Comparison of ENCODE assay signal across 22 cellular contexts in genomic region chr16:28324235-28324886, GRCh38. TPM values are rescaled to one million over a fixed set of nuclear protein-coding genes. Genes with fewer than 3 reads are reported as not detected.
DNase-seq lines count a peak whose midpoint lies in the region; ATAC-seq and TF ChIP-seq lines count a peak whose summit lies in the region.
"Had no signal": no experiment of that assay in that cellular context is flagged by ENCODE, and none has a peak within 500 bp of the region (broad histone marks: within the 10 kb centered on the region; RNA-seq: fewer than 3 reads in every experiment).

No MANE protein-coding gene starts in this region.

- no peak overlapping the region for H3K27ac Mint-ChIP-seq in activated CD4-positive, alpha-beta T cell treated with anti-CD3 and anti-CD28 coated beads, Interleukin-2, amount 10 ng/mL, durations not matched to agents 24 days and 14 days
- H3K27ac Mint-ChIP-seq in stimulated activated effector memory CD8-positive, alpha-beta T cell treated with anti-CD3 and anti-CD28 coated beads, Interleukin-12 subunit alpha, Interleukin-12 subunit beta, amount 100 ng/mL, for 72 hours, result peak overlapping the region; percentile 88
- H3K27ac Mint-ChIP-seq: activated naive CD8-positive, alpha-beta T cell treated with anti-CD3 and anti-CD28 coated beads, Interleukin-2, amount 50 U/mL, for 24 hours; activated T-cell treated with anti-CD3 and anti-CD28 coated beads, Interleukin-2, amount 50 U/mL, for 72 hours; CD8-positive, alpha-beta T cell; HFFc6 had no signal

- no peaks in the 10 kb centered on the region for H3K36me3 ChIP-seq in left lung
- peaks cover 5% of the 10 kb centered on the region for H3K36me3 ChIP-seq in effector memory CD4-positive, alpha-beta T cell (ENCODE audit: control insufficient read depth, insufficient read depth, low read length)
- H3K36me3 ChIP-seq: heart right ventricle had no signal

- no peak for TF ChIP-seq CTCF in left lung (IDR thresholded peaks at IDR 0.05)

- no peaks in the 10 kb centered on the region for H3K36me3 Mint-ChIP-seq in activated CD4-positive, alpha-beta T cell treated with anti-CD3 and anti-CD28 coated beads, Interleukin-2, amount 10 ng/mL, durations not matched to agents 24 days and 14 days (ENCODE audit: low read depth)
- H3K36me3 Mint-ChIP-seq in stimulated activated effector memory CD8-positive, alpha-beta T cell treated with anti-CD3 and anti-CD28 coated beads, Interleukin-12 subunit alpha, Interleukin-12 subunit beta, amount 100 ng/mL, for 72 hours, result peaks cover 18% of the 10 kb centered on the region

- peak; percentile 54 for DNase-seq in activated CD4-positive, alpha-beta T cell treated with anti-CD3 and anti-CD28 coated beads, Interleukin-2, amount 10 ng/mL, durations not matched to agents 24 days and 14 days
- no peak for DNase-seq in activated CD4-positive, alpha-beta T cell treated with anti-CD3 and anti-CD28 coated beads, Interleukin-2, amount 50 U/mL, for 4 hours
- DNase-seq in NCI-H774 (lab: John Stamatoyannopoulos, UW) (peak; percentile 35), left lung (no peak), SK-N-DZ (ENCODE audit: low spot score) (no peak)
- DNase-seq in stimulated activated effector memory CD8-positive, alpha-beta T cell treated with anti-CD3 and anti-CD28 coated beads, Interleukin-12 subunit alpha, Interleukin-12 subunit beta, amount 100 ng/mL, for 72 hours (ENCODE audit: low spot score in 2 of 2), result no peak
- DNase-seq in stimulated activated CD4-positive, alpha-beta T cell treated with anti-CD3 and anti-CD28 coated beads, Interleukin-4, amount 100 ng/mL, for 24 hours, result no peak
- no peak for DNase-seq in effector memory CD4-positive, alpha-beta T cell
- DNase-seq: activated CD4-positive, alpha-beta T cell treated with anti-CD3 and anti-CD28 coated beads, Interleukin-2, amount 50 U/mL, for 48 hours; activated naive CD8-positive, alpha-beta T cell treated with anti-CD3 and anti-CD28 coated beads, Interleukin-2, amount 50 U/mL, for 24 hours; activated T-cell treated with anti-CD3 and anti-CD28 coated beads, Interleukin-2, amount 50 U/mL, for 72 hours; HFFc6; islet precursor cell; mesendoderm; NCI-H1694 treated with DMSO at 0.1 percent for 48 hours; NCI-H446 treated with DMSO at 0.1 percent for 48 hours; stimulated activated CD4-positive, alpha-beta T cell treated with anti-CD3 and anti-CD28 coated beads, Interleukin-15, amount 100 ng/mL, for 24 hours; stimulated activated naive CD8-positive, alpha-beta T cell treated with anti-CD3 and anti-CD28 coated beads, Interleukin-15, Interleukin-2, amounts not matched to agents 100 U/mL and 50 U/mL, for 24 hours had no signal

- H3K27me3 ChIP-seq in left lung, result no peaks in the 10 kb centered on the region
- no peaks in the 10 kb centered on the region for H3K27me3 ChIP-seq in effector memory CD4-positive, alpha-beta T cell (replicated peaks; ENCODE audit: control insufficient read depth, insufficient read depth, low read length, poor library complexity, severe bottlenecking)
- H3K27me3 ChIP-seq: heart right ventricle had no signal

- peaks cover 6% of the 10 kb centered on the region for H3K4me1 Mint-ChIP-seq in activated CD4-positive, alpha-beta T cell treated with anti-CD3 and anti-CD28 coated beads, Interleukin-2, amount 10 ng/mL, durations not matched to agents 24 days and 14 days
- H3K4me1 Mint-ChIP-seq in stimulated activated effector memory CD8-positive, alpha-beta T cell treated with anti-CD3 and anti-CD28 coated beads, Interleukin-12 subunit alpha, Interleukin-12 subunit beta, amount 100 ng/mL, for 72 hours, result peaks cover 7% of the 10 kb centered on the region

- H3K4me1 ChIP-seq in left lung, result no peaks in the 10 kb centered on the region
- H3K4me1 ChIP-seq in effector memory CD4-positive, alpha-beta T cell (ENCODE audit: control insufficient read depth, insufficient read depth, low read length, poor library complexity, severe bottlenecking), result no peaks in the 10 kb centered on the region
- H3K4me1 ChIP-seq: heart right ventricle had no signal

- ATAC-seq in left lung, result peak; percentile 48
- ATAC-seq in stimulated activated effector memory CD8-positive, alpha-beta T cell treated with anti-CD3 and anti-CD28 coated beads, Interleukin-12 subunit alpha, Interleukin-12 subunit beta, amount 100 ng/mL, for 72 hours, result no peak
- ATAC-seq: activated naive CD8-positive, alpha-beta T cell treated with anti-CD3 and anti-CD28 coated beads, Interleukin-2, amount 50 U/mL, for 24 hours; activated T-cell treated with anti-CD3 and anti-CD28 coated beads, Interleukin-2, amount 50 U/mL, for 72 hours; CD8-positive, alpha-beta T cell; heart right ventricle; stimulated activated naive CD8-positive, alpha-beta T cell treated with anti-CD3 and anti-CD28 coated beads, Interleukin-15, Interleukin-2, amounts not matched to agents 100 U/mL and 50 U/mL, for 24 hours had no signal

- intact Hi-C loops in activated CD4-positive, alpha-beta T cell treated with anti-CD3 and anti-CD28 coated beads, Interleukin-2, amount 10 ng/mL, durations not matched to agents 24 days and 14 days (cut with micrococcal nuclease), result no loop called here
- intact Hi-C loops in left lung (cut with DNase I), result no loop called here

- no peaks in the 10 kb centered on the region for H3K27me3 Mint-ChIP-seq in activated CD4-positive, alpha-beta T cell treated with anti-CD3 and anti-CD28 coated beads, Interleukin-2, amount 10 ng/mL, durations not matched to agents 24 days and 14 days
- H3K27me3 Mint-ChIP-seq: activated naive CD8-positive, alpha-beta T cell treated with anti-CD3 and anti-CD28 coated beads, Interleukin-2, amount 50 U/mL, for 24 hours had no signal

- no peak overlapping the region for H3K4me3 Mint-ChIP-seq in activated CD4-positive, alpha-beta T cell treated with anti-CD3 and anti-CD28 coated beads, Interleukin-2, amount 10 ng/mL, durations not matched to agents 24 days and 14 days
- H3K4me3 Mint-ChIP-seq in stimulated activated effector memory CD8-positive, alpha-beta T cell treated with anti-CD3 and anti-CD28 coated beads, Interleukin-12 subunit alpha, Interleukin-12 subunit beta, amount 100 ng/mL, for 72 hours, result no peak overlapping the region
- H3K4me3 Mint-ChIP-seq: activated naive CD8-positive, alpha-beta T cell treated with anti-CD3 and anti-CD28 coated beads, Interleukin-2, amount 50 U/mL, for 24 hours; activated T-cell treated with anti-CD3 and anti-CD28 coated beads, Interleukin-2, amount 50 U/mL, for 72 hours; CD8-positive, alpha-beta T cell; HFFc6 had no signal

- H3K27ac ChIP-seq in left lung, result no peak overlapping the region
- no peak overlapping the region for H3K27ac ChIP-seq in effector memory CD4-positive, alpha-beta T cell (ENCODE audit: insufficient read depth, low read length, poor library complexity, severe bottlenecking)
- H3K27ac ChIP-seq: heart right ventricle had no signal

- H3K4me3 ChIP-seq in left lung, result no peak overlapping the region
- H3K4me3 ChIP-seq in effector memory CD4-positive, alpha-beta T cell (ENCODE audit: insufficient read depth, low read depth, low read length, poor library complexity, severe bottlenecking), result no peak overlapping the region
- H3K4me3 ChIP-seq: heart right ventricle had no signal

- no peaks in the 10 kb centered on the region for H3K9me3 Mint-ChIP-seq in activated CD4-positive, alpha-beta T cell treated with anti-CD3 and anti-CD28 coated beads, Interleukin-2, amount 10 ng/mL, durations not matched to agents 24 days and 14 days
- no peaks in the 10 kb centered on the region for H3K9me3 Mint-ChIP-seq in stimulated activated effector memory CD8-positive, alpha-beta T cell treated with anti-CD3 and anti-CD28 coated beads, Interleukin-12 subunit alpha, Interleukin-12 subunit beta, amount 100 ng/mL, for 72 hours
- H3K9me3 Mint-ChIP-seq: activated naive CD8-positive, alpha-beta T cell treated with anti-CD3 and anti-CD28 coated beads, Interleukin-2, amount 50 U/mL, for 24 hours; activated T-cell treated with anti-CD3 and anti-CD28 coated beads, Interleukin-2, amount 50 U/mL, for 72 hours; CD8-positive, alpha-beta T cell; HFFc6 had no signal

- H3K9me3 ChIP-seq in left lung, result no peaks in the 10 kb centered on the region
- no peaks in the 10 kb centered on the region for H3K9me3 ChIP-seq in effector memory CD4-positive, alpha-beta T cell (ENCODE audit: control insufficient read depth, low read length)
- H3K9me3 ChIP-seq: heart right ventricle had no signal

RNA-seq across cellular contexts. Expression of gene SBK1, which starts 32.0 kb away (rescaled TPM):
- total RNA-seq in activated CD4-positive, alpha-beta T cell treated with anti-CD3 and anti-CD28 coated beads, Interleukin-2, amount 10 ng/mL, durations not matched to agents 24 days and 14 days, result 0.85 and 1.5 TPM in 2 replicates
- total RNA-seq in left lung, result 1 to 10 TPM; 1.7 to 2.8 TPM
- polyA plus RNA-seq in SK-N-DZ (2014; cell fraction: cytosol; rRNA removed), result 13.6 and 17.3 TPM in 2 replicates
- 9.5 and 26.0 TPM in 2 replicates for polyA plus RNA-seq in SK-N-DZ (2014; cell fraction: nucleus; rRNA removed)
- total RNA-seq: HFFc6, RPMI7951 had no signal
- polyA plus RNA-seq: fibroblast of lung had no signal

RNA-seq across cellular contexts. Expression of gene NPIPB6, which starts 38.9 kb away (rescaled TPM):
- 3.0 and 3.2 TPM in 2 replicates for total RNA-seq in activated CD4-positive, alpha-beta T cell treated with anti-CD3 and anti-CD28 coated beads, Interleukin-2, amount 10 ng/mL, durations not matched to agents 24 days and 14 days
- total RNA-seq in left lung, result 1 to 10 TPM in 1 of 2 donors, under 1 TPM in 1; 0.76 to 4.7 TPM
- polyA plus RNA-seq in SK-N-DZ (2014; cell fraction: cytosol; rRNA removed), result not detected in 2 replicates
- 0.30 TPM in 1 of 2 replicates, not detected in the other for polyA plus RNA-seq in SK-N-DZ (2014; cell fraction: nucleus; rRNA removed)

Comparison
In these comparisons a context has a peak if more than half of its experiments do, and no peak if none do; other contexts are left out.
1. DNase-seq: peak in activated CD4-positive, alpha-beta T cell treated with anti-CD3 and anti-CD28 coated beads, Interleukin-2, amount 10 ng/mL, durations not matched to agents 24 days and 14 days (single experiment) and NCI-H774 (single experiment); none in activated CD4-positive, alpha-beta T cell treated with anti-CD3 and anti-CD28 coated beads, Interleukin-2, amount 50 U/mL, for 4 hours (0 of 2), left lung (0 of 2), stimulated activated effector memory CD8-positive, alpha-beta T cell treated with anti-CD3 and anti-CD28 coated beads, Interleukin-12 subunit alpha, Interleukin-12 subunit beta, amount 100 ng/mL, for 72 hours (0 of 2), stimulated activated CD4-positive, alpha-beta T cell treated with anti-CD3 and anti-CD28 coated beads, Interleukin-4, amount 100 ng/mL, for 24 hours (single experiment), effector memory CD4-positive, alpha-beta T cell (0 of 3) and SK-N-DZ (single experiment).